In genomic region chr9:37005517-37006140, GRCh38 we compare ENCODE assay signal across 27 cellular contexts. TPM values are rescaled to one million over a fixed set of nuclear protein-coding genes. Genes with fewer than 3 reads are reported as not detected.
DNase-seq lines count a peak whose midpoint lies in the region; ATAC-seq, FAIRE-seq and TF ChIP-seq lines count a peak whose summit lies in the region.
"Had no signal": no experiment of that assay in that cellular context is flagged by ENCODE, and none has a peak within 500 bp of the region (broad histone marks: within the 10 kb centered on the region; RNA-seq: fewer than 3 reads in every experiment).

No MANE protein-coding gene starts in this region.

- 43 to 53% (median 48%) methylated on average over 6 of the region's 6 CpGs for WGBS in spleen, 5 donors

- peaks cover 65 to 75% (median 68%) of the 10 kb centered on the region in 3 donors for H3K4me1 Mint-ChIP-seq in IgD-negative memory B cell
- H3K4me1 Mint-ChIP-seq in CD8-positive, alpha-beta T cell (ENCODE audit: low read depth): peaks cover 2% of the 10 kb centered on the region
- H3K4me1 Mint-ChIP-seq: central memory CD8-positive, alpha-beta T cell had no signal

- peaks cover 0 to 12% (median 0%) of the 10 kb centered on the region in 6 donors for H3K36me3 ChIP-seq in spleen
- no peaks in the 10 kb centered on the region for H3K36me3 ChIP-seq in CD8-positive, alpha-beta T cell (ENCODE audit: insufficient read depth, low read length)
- H3K36me3 ChIP-seq: right lobe of liver, thyroid gland had no signal

- H3K4me3 Mint-ChIP-seq in IgD-negative memory B cell: peak overlapping the region; percentile 86 to 96 (median 92)
- no peak overlapping the region for H3K4me3 Mint-ChIP-seq in CD8-positive, alpha-beta T cell
- H3K4me3 Mint-ChIP-seq: CD4-positive, alpha-beta T cell; central memory CD8-positive, alpha-beta T cell; neural crest cell; stimulated activated naive CD8-positive, alpha-beta T cell treated with anti-CD3 and anti-CD28 coated beads, Interleukin-15, amount 100 ng/mL, for 72 hours had no signal

- peaks cover 20% of the 10 kb centered on the region for H3K36me3 Mint-ChIP-seq in IgD-negative memory B cell
- H3K36me3 Mint-ChIP-seq in CD8-positive, alpha-beta T cell: no peaks in the 10 kb centered on the region

- peak overlapping the region; percentile 92 to 95 (median 94) for H3K27ac Mint-ChIP-seq in IgD-negative memory B cell
- H3K27ac Mint-ChIP-seq in CD8-positive, alpha-beta T cell: no peak overlapping the region
- H3K27ac Mint-ChIP-seq: CD4-positive, alpha-beta T cell; stimulated activated naive CD8-positive, alpha-beta T cell treated with anti-CD3 and anti-CD28 coated beads, Interleukin-15, amount 100 ng/mL, for 72 hours had no signal

- CTCF ChIA-PET in CD8-positive, alpha-beta T cell (lab: Charles Lee): no interaction called here

- peak overlapping the region in 1 of 8 donors; percentile 65 for H3K4me3 ChIP-seq in spleen
- no peak overlapping the region for H3K4me3 ChIP-seq in CD8-positive, alpha-beta T cell (ENCODE audit: low read depth, low read length)
- H3K4me3 ChIP-seq: lung, right lobe of liver, thyroid gland had no signal

- peak; percentile 82 for FAIRE-seq in GM12891 (lab: Jason Lieb, UNC)
- FAIRE-seq: kidney had no signal

- H3K4me1 ChIP-seq in spleen: peaks cover 0 to 98% (median 40%) of the 10 kb centered on the region in 6 donors
- no peaks in the 10 kb centered on the region for H3K4me1 ChIP-seq in CD8-positive, alpha-beta T cell (ENCODE audit: insufficient read depth, low read length)
- H3K4me1 ChIP-seq: right lobe of liver, thyroid gland had no signal

- H3K27me3 Mint-ChIP-seq in IgD-negative memory B cell: no peaks in the 10 kb centered on the region
- H3K27me3 Mint-ChIP-seq in CD8-positive, alpha-beta T cell (ENCODE audit: low read depth): peaks cover 69% of the 10 kb centered on the region

- ATAC-seq in GM21447 (IDR thresholded peaks at IDR 0.05; ENCODE audit: unreplicated experiment) (peak; percentile 32), GM21619 (IDR thresholded peaks at IDR 0.05; ENCODE audit: unreplicated experiment) (no peak), SK-N-SH treated with all-trans-retinoic acid at 6 μM for 48 hours (no peak)
- no peak for ATAC-seq in CD8-positive, alpha-beta T cell
- ATAC-seq: PC-3; right lobe of liver; Right ventricle myocardium inferior; stimulated activated naive CD8-positive, alpha-beta T cell treated with anti-CD3 and anti-CD28 coated beads, Interleukin-15, amount 100 ng/mL, for 72 hours had no signal

- DNase-seq in GM12891 (ENCODE audit: insufficient read length, low spot score) (no peak), spleen (peak; percentile 62)
- no peak for DNase-seq in CD8-positive, alpha-beta T cell
- DNase-seq: activated CD4-positive, alpha-beta T cell treated with anti-CD3 and anti-CD28 coated beads, Interleukin-2, amount 50 U/mL, for 4 hours; activated CD4-positive, CD25-positive, alpha-beta regulatory T cell; activated CD8-positive, alpha-beta memory T cell treated with anti-CD3 and anti-CD28 coated beads, Interleukin-2, amount 50 U/mL, for 4 hours; CD4-positive, alpha-beta T cell; IMR-90; kidney; NCI-H2029 treated with DMSO at 0.1 percent for 48 hours; NCI-H82; PC-3; right lobe of liver; stimulated activated naive CD8-positive, alpha-beta T cell treated with anti-CD3 and anti-CD28 coated beads, Interleukin-15, amount 100 ng/mL, for 72 hours; SW 1271; thyroid gland had no signal

- intact Hi-C loops in spleen (cut with DNase I; ENCODE audit: low total_unique reads): no loop called here
- intact Hi-C loops in CD8-positive, alpha-beta T cell (cut with DNase I, micrococcal nuclease): no loop called here

- H3K9me3 Mint-ChIP-seq in IgD-negative memory B cell: no peaks in the 10 kb centered on the region
- no peaks in the 10 kb centered on the region for H3K9me3 Mint-ChIP-seq in CD8-positive, alpha-beta T cell
- H3K9me3 Mint-ChIP-seq: CD4-positive, alpha-beta T cell; central memory CD8-positive, alpha-beta T cell; neural crest cell; stimulated activated naive CD8-positive, alpha-beta T cell treated with anti-CD3 and anti-CD28 coated beads, Interleukin-15, amount 100 ng/mL, for 72 hours had no signal

- H3K27ac ChIP-seq in spleen: peak overlapping the region in 7 of 8 donors; percentile 16 to 91 (median 80)
- H3K27ac ChIP-seq in CD8-positive, alpha-beta T cell (ENCODE audit: low read depth, low read length): no peak overlapping the region
- H3K27ac ChIP-seq: right lobe of liver, thyroid gland had no signal

- no peak for TF ChIP-seq CTCF in spleen (IDR thresholded peaks at IDR 0.05 in 8 of 11, conservative IDR thresholded peaks at IDR 0.05 in 3 of 11)
- TF ChIP-seq CTCF in CD8-positive, alpha-beta T cell (IDR thresholded peaks at IDR 0.05): no peak

- peaks cover 0 to 85% (median 18%) of the 10 kb centered on the region in 7 donors for H3K27me3 ChIP-seq in spleen (replicated peaks in 1 of 7)
- peaks cover 17% of the 10 kb centered on the region for H3K27me3 ChIP-seq in CD8-positive, alpha-beta T cell (ENCODE audit: insufficient read depth, low read length)
- H3K27me3 ChIP-seq: right lobe of liver had no signal

- POLR2A ChIA-PET in CD8-positive, alpha-beta T cell (lab: Charles Lee): no interaction called here

- TF ChIP-seq POLR2A in GM12891 (IDR thresholded peaks at IDR 0.05; ENCODE audit: low read depth, low read length) (no peak), spleen (IDR thresholded peaks at IDR 0.05) (no peak)

- no peaks in the 10 kb centered on the region for H3K9me3 ChIP-seq in spleen
- no peaks in the 10 kb centered on the region for H3K9me3 ChIP-seq in CD8-positive, alpha-beta T cell (ENCODE audit: low read length)
- H3K9me3 ChIP-seq: right lobe of liver, thyroid gland had no signal

TF ChIP-seq in GM12891, 5 proteins besides CTCF, POLR2A, EP300 and RAD21:
- no peak for TF ChIP-seq POU2F2 (IDR thresholded peaks at IDR 0.05; ENCODE audit: low read depth, low read length)
- no peak for TF ChIP-seq POLR2AphosphoS5 (IDR thresholded peaks at IDR 0.05; ENCODE audit: low read depth, low read length)
- no peak for TF ChIP-seq TAF1 (IDR thresholded peaks at IDR 0.05; ENCODE audit: low read depth, low read length)
- no peak for TF ChIP-seq PAX5 (IDR thresholded peaks at IDR 0.05; ENCODE audit: insufficient read depth, low read length, severe bottlenecking)
- TF ChIP-seq SPI1 (IDR thresholded peaks at IDR 0.05; ENCODE audit: low read depth, low read length): no peak

TF ChIP-seq in SK-N-SH treated with all-trans-retinoic acid at 6 μM for 48 hours, 23 proteins besides CTCF, POLR2A, EP300 and RAD21 (continues in another document):
- TF ChIP-seq ZNF565 (CRISPR knock-in tag; conservative IDR thresholded peaks at IDR 0.05; ENCODE audit: low read depth) (no peak), ZC3H10 (CRISPR knock-in tag; IDR thresholded peaks at IDR 0.05) (no peak), POU6F1 (CRISPR knock-in tag; IDR thresholded peaks at IDR 0.05; ENCODE audit: borderline replicate concordance, low read depth) (no peak), ZNF70 (CRISPR knock-in tag; IDR thresholded peaks at IDR 0.05) (no peak), TOX (CRISPR knock-in tag; IDR thresholded peaks at IDR 0.05; ENCODE audit: borderline replicate concordance) (no peak), PPARA (CRISPR knock-in tag; IDR thresholded peaks at IDR 0.05; ENCODE audit: borderline replicate concordance) (no peak), ESRRG (CRISPR knock-in tag; IDR thresholded peaks at IDR 0.05) (no peak), TCF4 (CRISPR knock-in tag; IDR thresholded peaks at IDR 0.05; ENCODE audit: borderline replicate concordance) (no peak), SNAI2 (CRISPR knock-in tag; IDR thresholded peaks at IDR 0.05) (no peak), ISL1 (CRISPR knock-in tag; IDR thresholded peaks at IDR 0.05) (no peak), BACH2 (CRISPR knock-in tag; IDR thresholded peaks at IDR 0.05; ENCODE audit: borderline replicate concordance) (no peak), OSR1 (CRISPR knock-in tag; IDR thresholded peaks at IDR 0.05) (no peak)
- TF ChIP-seq, protein P1, sequence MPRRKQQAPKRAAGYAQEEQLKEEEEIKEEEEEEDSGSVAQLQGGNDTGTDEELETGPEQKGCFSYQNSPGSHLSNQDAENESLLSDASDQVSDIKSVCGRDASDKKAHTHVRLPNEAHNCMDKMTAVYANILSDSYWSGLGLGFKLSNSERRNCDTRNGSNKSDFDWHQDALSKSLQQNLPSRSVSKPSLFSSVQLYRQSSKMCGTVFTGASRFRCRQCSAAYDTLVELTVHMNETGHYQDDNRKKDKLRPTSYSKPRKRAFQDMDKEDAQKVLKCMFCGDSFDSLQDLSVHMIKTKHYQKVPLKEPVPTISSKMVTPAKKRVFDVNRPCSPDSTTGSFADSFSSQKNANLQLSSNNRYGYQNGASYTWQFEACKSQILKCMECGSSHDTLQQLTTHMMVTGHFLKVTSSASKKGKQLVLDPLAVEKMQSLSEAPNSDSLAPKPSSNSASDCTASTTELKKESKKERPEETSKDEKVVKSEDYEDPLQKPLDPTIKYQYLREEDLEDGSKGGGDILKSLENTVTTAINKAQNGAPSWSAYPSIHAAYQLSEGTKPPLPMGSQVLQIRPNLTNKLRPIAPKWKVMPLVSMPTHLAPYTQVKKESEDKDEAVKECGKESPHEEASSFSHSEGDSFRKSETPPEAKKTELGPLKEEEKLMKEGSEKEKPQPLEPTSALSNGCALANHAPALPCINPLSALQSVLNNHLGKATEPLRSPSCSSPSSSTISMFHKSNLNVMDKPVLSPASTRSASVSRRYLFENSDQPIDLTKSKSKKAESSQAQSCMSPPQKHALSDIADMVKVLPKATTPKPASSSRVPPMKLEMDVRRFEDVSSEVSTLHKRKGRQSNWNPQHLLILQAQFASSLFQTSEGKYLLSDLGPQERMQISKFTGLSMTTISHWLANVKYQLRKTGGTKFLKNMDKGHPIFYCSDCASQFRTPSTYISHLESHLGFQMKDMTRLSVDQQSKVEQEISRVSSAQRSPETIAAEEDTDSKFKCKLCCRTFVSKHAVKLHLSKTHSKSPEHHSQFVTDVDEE (CRISPR knock-in tag; IDR thresholded peaks at IDR 0.05): no peak

RNA-seq across cellular contexts. Expression of gene PAX5, which starts 28.4 kb away (rescaled TPM):
- 43.1 TPM for polyA plus RNA-seq in GM12891 (2012; ENCODE audit: low read depth, missing spikeins)
- polyA plus RNA-seq in IgD-negative memory B cell (65.3 TPM), spleen (10 to 100 TPM; 15.9 to 54.6 (median 22.6) TPM)
- 100 to 1,000 TPM in 2 of 7 donors, 10 to 100 TPM in 5; 48.3 to 120 (median 76.4) TPM for total RNA-seq in spleen
- 1 to 10 TPM; 1.9 to 2.3 TPM for total RNA-seq in CD8-positive, alpha-beta T cell
- total RNA-seq: dermis microvascular lymphatic vessel endothelial cell, fibroblast of lung, H4, IMR-90, PC-3, Right ventricle myocardium inferior had no signal
- polyA plus RNA-seq: fibroblast of lung, IMR-90 had no signal

Comparison
In these comparisons a context has a peak if more than half of its experiments do, and no peak if none do; other contexts are left out.
1. RNA of gene PAX5, which starts 28.4 kb away (total RNA-seq): 48.3 to 120 TPM in spleen; 1.9 to 2.3 TPM in CD8-positive, alpha-beta T cell; every median in the first group is over 10 times any median in the second.